12 cellular contexts compared by ENCODE assay signal in the genomic region with DNA sequence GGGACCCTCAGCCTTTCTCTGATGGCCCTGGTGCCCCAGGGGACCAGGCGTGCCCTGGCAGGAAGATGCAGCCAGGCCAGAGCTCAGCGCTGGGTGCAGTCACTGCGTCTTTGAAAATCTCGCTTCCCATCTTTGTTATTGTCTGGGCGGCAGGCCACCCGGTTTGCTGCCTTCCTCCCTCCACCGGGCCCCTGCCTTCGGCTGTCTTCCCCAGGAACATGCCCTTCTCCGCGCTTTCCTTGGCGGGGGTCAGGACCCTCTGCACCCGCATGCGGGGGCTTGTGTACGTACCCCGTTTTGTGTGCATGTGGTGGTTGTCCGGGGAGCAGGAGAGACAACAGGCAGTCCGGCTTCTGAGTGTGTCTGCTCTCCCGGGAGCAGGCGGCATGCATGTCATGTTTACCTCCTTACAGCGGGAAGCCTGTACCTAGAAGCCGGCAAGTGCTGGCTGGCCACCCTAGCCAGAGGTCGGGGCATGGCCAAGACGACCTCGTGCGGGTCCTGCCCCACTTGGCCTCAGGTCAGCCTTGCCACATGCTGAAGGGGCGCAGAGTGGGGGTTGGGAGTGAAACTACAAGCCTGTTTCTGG. TPM values are rescaled to one million over a fixed set of nuclear protein-coding genes. Genes with fewer than 3 reads are reported as not detected.
A peak's percentile ranks its signal among the peaks of the same experiment; 100 is the strongest.
DNase-seq lines count a peak whose midpoint lies in the region; ATAC-seq and TF ChIP-seq lines count a peak whose summit lies in the region.
"Had no signal": no experiment of that assay in that cellular context is flagged by ENCODE, and none has a peak within 500 bp of the region (broad histone marks: within the 10 kb centered on the region; RNA-seq: fewer than 3 reads in every experiment).

No MANE protein-coding gene starts in this region.

- H3K9me3 ChIP-seq in muscle layer of duodenum (ENCODE audit: control insufficient read depth in 1 of 2, low read length in 2 of 2) (no peaks in the 10 kb centered on the region), upper lobe of right lung (no peaks in the 10 kb centered on the region)

- intact Hi-C loops in upper lobe of right lung (cut with DNase I) = no loop called here

- H3K27me3 ChIP-seq in muscle layer of duodenum (ENCODE audit: low read depth, low read length) = no peaks in the 10 kb centered on the region
- H3K27me3 ChIP-seq in upper lobe of right lung = no peaks in the 10 kb centered on the region

- H3K36me3 ChIP-seq in muscle layer of duodenum (ENCODE audit: control insufficient read depth in 1 of 2, insufficient read depth in 2 of 2, low read length in 2 of 2) (no peaks in the 10 kb centered on the region), upper lobe of right lung (no peaks in the 10 kb centered on the region)

- H3K4me3 ChIP-seq in muscle layer of duodenum (ENCODE audit: low read depth in 1 of 2, low read length in 2 of 2) = peak overlapping the region; percentile 43 to 59
- H3K4me3 ChIP-seq in upper lobe of right lung = peak overlapping the region; percentile 19

- DNase-seq in NCI-H2171 treated with DMSO at 0.1 percent for 48 hours (lab: John Stamatoyannopoulos, UW) (peak; percentile 34), NCI-H2171 (lab: John Stamatoyannopoulos, UW) (no peak), epithelial cell of prostate (ENCODE audit: low read depth, low spot score) (no peak), upper lobe of right lung (no peak), glomerular visceral epithelial cell (ENCODE audit: extremely low spot score) (no peak), DMS153 treated with DMSO at 0.1 percent for 48 hours (lab: John Stamatoyannopoulos, UW; ENCODE audit: unreplicated experiment) (no peak)
- DNase-seq: activated CD4-positive, alpha-beta T cell treated with anti-CD3 and anti-CD28 coated beads, Interleukin-2, amount 10 ng/mL, durations not matched to agents 7 days and 5 days; Karpas-422; OCI-M1; stimulated activated naive CD4-positive, alpha-beta T cell had no signal

- H3K4me1 ChIP-seq in muscle layer of duodenum (ENCODE audit: control insufficient read depth in 1 of 2, insufficient read depth in 2 of 2, low read length in 2 of 2) (peaks cover 4 to 26% of the 10 kb centered on the region in 2 donors), upper lobe of right lung (peaks cover 20% of the 10 kb centered on the region)

- TF ChIP-seq CTCF in upper lobe of right lung (IDR thresholded peaks at IDR 0.05) = no peak

- H3K27ac ChIP-seq in epithelial cell of prostate (peak overlapping the region; percentile 86), muscle layer of duodenum (ENCODE audit: low read length) (no peak overlapping the region), upper lobe of right lung (peak overlapping the region; percentile 70)

- ATAC-seq in upper lobe of right lung (peak; percentile 0), HG03135 (IDR thresholded peaks at IDR 0.05; ENCODE audit: unreplicated experiment) (no peak)

RNA-seq across cellular contexts. Expression of gene DAB2IP, which starts 49.5 kb away (rescaled TPM):
- total RNA-seq in upper lobe of right lung = 81.6 TPM
- total RNA-seq: activated CD4-positive, alpha-beta T cell treated with anti-CD3 and anti-CD28 coated beads, Interleukin-2, amount 10 ng/mL, durations not matched to agents 7 days and 5 days had no signal
